In genomic region chr9:32526042-32526706, GRCh38 we compare ENCODE assay signal across 1 cellular context.
TF ChIP-seq lines count a peak whose summit lies in the region.

RIGI (minus strand) TSS chr9:32526196; CDS start chr9:32526166, 30 bp downstream.

TF ChIP-seq in H1, 55 proteins besides CTCF, POLR2A, EP300 and RAD21:
- TF ChIP-seq HDAC2 (IDR thresholded peaks at IDR 0.05; ENCODE audit: borderline replicate concordance in 1 of 2, low read depth in 2 of 2, low read length in 2 of 2) (peak in 1 of 2 experiments; percentile 47; a peak in 1 of 4 replicates), TBP (IDR thresholded peaks at IDR 0.05; ENCODE audit: low read depth, low read length) (0 out of 2 replicates have a peak, but pooled peaks have one; percentile 39), USF2 (IDR thresholded peaks at IDR 0.05; ENCODE audit: low read length) (no peak), HDAC6 (IDR thresholded peaks at IDR 0.05; ENCODE audit: low read depth, low read length) (no peak), KDM4A (IDR thresholded peaks at IDR 0.05; ENCODE audit: low read depth, low read length, severe bottlenecking) (peak; percentile 44), POLR2AphosphoS5 (IDR thresholded peaks at IDR 0.05; ENCODE audit: low read depth, low read length) (peak; percentile 77), GTF2F1 (IDR thresholded peaks at IDR 0.05; ENCODE audit: borderline replicate concordance, low read depth, low read length) (no peak), SP2 (IDR thresholded peaks at IDR 0.05; ENCODE audit: low read length) (no peak), SAP30 (IDR thresholded peaks at IDR 0.05; ENCODE audit: insufficient read depth, insufficient replicate concordance, low read length) (peak; percentile 59), CREB1 (IDR thresholded peaks at IDR 0.05) (0 out of 2 replicates have a peak, but pooled peaks have one; percentile 29), SP1 (IDR thresholded peaks at IDR 0.05; ENCODE audit: low read depth, low read length) (0 out of 2 replicates have a peak, but pooled peaks have one; percentile 17), ASH2L (IDR thresholded peaks at IDR 0.05; ENCODE audit: low read length) (peak; percentile 88), TAF1 (IDR thresholded peaks at IDR 0.05; ENCODE audit: low read depth, low read length) (peak; percentile 71), KDM5A (IDR thresholded peaks at IDR 0.05; ENCODE audit: low read length) (no peak), PHF8 (conservative IDR thresholded peaks at IDR 0.05; ENCODE audit: low read depth, low read length) (peak; percentile 45; the same call in 1 of the 2 replicates), MAX (IDR thresholded peaks at IDR 0.05) (peak; percentile 18; the same call in 1 of the 2 replicates), RBBP5 (IDR thresholded peaks at IDR 0.05; ENCODE audit: borderline replicate concordance, low read depth, low read length) (peak; percentile 92)
TF ChIP-seq in H1: peak in this region for 12.
